21 cellular contexts compared by ENCODE assay signal in genomic region chr11:106551744-106552671, GRCh38.
"Had no signal": no experiment of that assay in that cellular context is flagged by ENCODE, and none has a peak within 500 bp of the region (broad histone marks: within the 10 kb centered on the region; RNA-seq: fewer than 3 reads in every experiment).

No MANE protein-coding gene starts in this region.

- H3K27me3 Mint-ChIP-seq: activated CD4-positive, alpha-beta memory T cell treated with anti-CD3 and anti-CD28 coated beads for 36 hours; activated naive CD4-positive, alpha-beta T cell treated with anti-CD3 and anti-CD28 coated beads, Interleukin-2, amount 10 ng/mL, durations not matched to agents 7 days and 5 days; naive thymus-derived CD4-positive, alpha-beta T cell; stimulated activated naive B cell treated with anti-CD40 and anti-IgM and Interleukin-4, amounts not matched to agents 10 μg/mL and 1 μg/mL and 100 μg/mL, for 72 hours; T-helper 17 cell had no signal

- H3K9me3 ChIP-seq: prostate gland, right atrium auricular region, thoracic aorta had no signal

- H3K36me3 ChIP-seq: heart left ventricle, prostate gland, right atrium auricular region, thoracic aorta had no signal

- H3K4me3 ChIP-seq: heart left ventricle, lung, prostate gland, right atrium auricular region, thoracic aorta had no signal

- DNase-seq: activated CD4-positive, alpha-beta memory T cell treated with anti-CD3 and anti-CD28 coated beads for 36 hours; activated CD4-positive, alpha-beta T cell treated with anti-CD3 and anti-CD28 coated beads for 4 hours; activated CD4-positive, CD25-positive, alpha-beta regulatory T cell; activated effector memory CD4-positive, alpha-beta T cell treated with anti-CD3 and anti-CD28 coated beads, Interleukin-2, amount 50 U/mL, for 16 hours; activated naive CD4-positive, alpha-beta T cell treated with anti-CD3 and anti-CD28 coated beads, Interleukin-2, amount 10 ng/mL, durations not matched to agents 7 days and 5 days; activated T-cell treated with anti-CD3 and anti-CD28 coated beads, Interleukin-2, amount 50 U/mL, for 72 hours; amygdala; cerebellar nuclear complex; cortex of kidney; naive thymus-derived CD4-positive, alpha-beta T cell; stimulated activated CD4-positive, alpha-beta T cell treated with anti-CD3 and anti-CD28 coated beads, Interleukin-1b, Interleukin-23, amount 100 ng/mL, for 48 hours; stimulated activated naive B cell treated with anti-CD40 and anti-IgM and Interleukin-4, amounts not matched to agents 10 μg/mL and 1 μg/mL and 100 μg/mL, for 72 hours; SW 1271; T-helper 17 cell had no signal

- H3K4me1 Mint-ChIP-seq: activated naive CD4-positive, alpha-beta T cell treated with anti-CD3 and anti-CD28 coated beads, Interleukin-2, amount 10 ng/mL, durations not matched to agents 7 days and 5 days; naive thymus-derived CD4-positive, alpha-beta T cell; neural crest cell; stimulated activated naive B cell treated with anti-CD40 and anti-IgM and Interleukin-4, amounts not matched to agents 10 μg/mL and 1 μg/mL and 100 μg/mL, for 72 hours; T-helper 17 cell had no signal

- H3K27me3 ChIP-seq: heart left ventricle, right atrium auricular region had no signal

- H3K27ac Mint-ChIP-seq: activated CD4-positive, alpha-beta memory T cell treated with anti-CD3 and anti-CD28 coated beads for 36 hours; activated naive CD4-positive, alpha-beta T cell treated with anti-CD3 and anti-CD28 coated beads, Interleukin-2, amount 10 ng/mL, durations not matched to agents 7 days and 5 days; activated T-cell treated with anti-CD3 and anti-CD28 coated beads, Interleukin-2, amount 50 U/mL, for 72 hours; stimulated activated naive B cell treated with anti-CD40 and anti-IgM and Interleukin-4, amounts not matched to agents 10 μg/mL and 1 μg/mL and 100 μg/mL, for 72 hours; T-helper 17 cell had no signal

- H3K4me3 Mint-ChIP-seq: activated CD4-positive, alpha-beta memory T cell treated with anti-CD3 and anti-CD28 coated beads for 36 hours; activated naive CD4-positive, alpha-beta T cell treated with anti-CD3 and anti-CD28 coated beads, Interleukin-2, amount 10 ng/mL, durations not matched to agents 7 days and 5 days; activated T-cell treated with anti-CD3 and anti-CD28 coated beads, Interleukin-2, amount 50 U/mL, for 72 hours; naive thymus-derived CD4-positive, alpha-beta T cell; neural crest cell; stimulated activated naive B cell treated with anti-CD40 and anti-IgM and Interleukin-4, amounts not matched to agents 10 μg/mL and 1 μg/mL and 100 μg/mL, for 72 hours; T-helper 17 cell had no signal

- ATAC-seq: activated T-cell treated with anti-CD3 and anti-CD28 coated beads, Interleukin-2, amount 50 U/mL, for 72 hours; naive thymus-derived CD4-positive, alpha-beta T cell; T-helper 17 cell had no signal

- H3K27ac ChIP-seq: epithelial cell of prostate, heart left ventricle, prostate gland, right atrium auricular region, thoracic aorta had no signal

- H3K4me1 ChIP-seq: heart left ventricle, prostate gland, right atrium auricular region had no signal

- H3K36me3 Mint-ChIP-seq: activated CD4-positive, alpha-beta memory T cell treated with anti-CD3 and anti-CD28 coated beads for 36 hours; activated naive CD4-positive, alpha-beta T cell treated with anti-CD3 and anti-CD28 coated beads, Interleukin-2, amount 10 ng/mL, durations not matched to agents 7 days and 5 days; naive thymus-derived CD4-positive, alpha-beta T cell; stimulated activated naive B cell treated with anti-CD40 and anti-IgM and Interleukin-4, amounts not matched to agents 10 μg/mL and 1 μg/mL and 100 μg/mL, for 72 hours had no signal
